ENCODE assay signal across 10 cellular contexts in genomic region chr16:17205279-17206139, GRCh38.
DNase-seq lines count a peak whose midpoint lies in the region; TF ChIP-seq lines count a peak whose summit lies in the region.
"Had no signal": no experiment of that assay in that cellular context is flagged by ENCODE, and none has a peak within 500 bp of the region (broad histone marks: within the 10 kb centered on the region; RNA-seq: fewer than 3 reads in every experiment).

No MANE protein-coding gene starts in this region.

- H3K27ac Mint-ChIP-seq in endodermal cell = peak overlapping the region; percentile 6
- H3K27ac Mint-ChIP-seq: activated B cell treated with CpG ODN at 0.5 μM for 24 hours had no signal

- H3K14ac ChIP-seq in neuronal stem cell (ENCODE audit: low read length) = no peak overlapping the region

- no peaks in the 10 kb centered on the region for H3K9me3 ChIP-seq in endodermal cell (ENCODE audit: control insufficient read depth, low read length)
- no peaks in the 10 kb centered on the region for H3K9me3 ChIP-seq in neuronal stem cell (replicated peaks in 1 of 2; ENCODE audit: control insufficient read depth in 2 of 2, insufficient read depth in 1 of 2, low read depth in 1 of 2, low read length in 2 of 2)

- no peak overlapping the region for H4K8ac ChIP-seq in neuronal stem cell (ENCODE audit: low read depth, low read length)

- no peak overlapping the region for H3K4me3 Mint-ChIP-seq in endodermal cell
- H3K4me3 Mint-ChIP-seq: activated B cell treated with CpG ODN at 0.5 μM for 24 hours had no signal

- H3K9me3 Mint-ChIP-seq in endodermal cell = no peaks in the 10 kb centered on the region
- H3K9me3 Mint-ChIP-seq: activated B cell treated with CpG ODN at 0.5 μM for 24 hours had no signal

- H3K4me3 ChIP-seq in endodermal cell (ENCODE audit: low read length) (no peak overlapping the region), neuronal stem cell (ENCODE audit: low read length in 2 of 2) (no peak overlapping the region)

- peaks cover 9% of the 10 kb centered on the region for H3K4me1 Mint-ChIP-seq in endodermal cell

- H3K27ac ChIP-seq in endodermal cell (ENCODE audit: low read depth, low read length) = peak overlapping the region; percentile 54
- H3K27ac ChIP-seq in neuronal stem cell (replicated peaks; ENCODE audit: low read length) = peak overlapping the region; percentile 14

- H3K9ac ChIP-seq in endodermal cell (ENCODE audit: extremely low read depth, low read length, poor library complexity, severe bottlenecking) (no peak overlapping the region), neuronal stem cell (ENCODE audit: low read depth, low read length, poor library complexity) (no peak overlapping the region)

- no peak overlapping the region for H2AFZ ChIP-seq in neuronal stem cell (ENCODE audit: low read length)

- H3K27me3 ChIP-seq in endodermal cell (ENCODE audit: control insufficient read depth, insufficient read depth, low read length, poor library complexity, severe bottlenecking) (no peaks in the 10 kb centered on the region), neuronal stem cell (ENCODE audit: control insufficient read depth in 3 of 3, insufficient read depth in 3 of 3, low read depth in 1 of 3, low read length in 3 of 3) (no peaks in the 10 kb centered on the region)

- H2AK5ac ChIP-seq in neuronal stem cell (ENCODE audit: low read depth, low read length) = no peak overlapping the region

- no peak overlapping the region for H3K23ac ChIP-seq in neuronal stem cell (ENCODE audit: low read depth, low read length, poor library complexity)

- 67 to 71% methylated on average over 5 to 6 of the region's 6 CpGs for WGBS in endodermal cell (ENCODE audit: insufficient coverage in 1 of 2, insufficient read length in 1 of 2), 2 experiments
- no CpG with 5 or more reads among the region's 6 CpGs for WGBS in neuronal stem cell (ENCODE audit: extremely low coverage in 2 of 2, insufficient read length in 2 of 2, insufficient replicate concordance in 1 of 2), 2 donors

- H3K18ac ChIP-seq in neuronal stem cell (ENCODE audit: low read length) = no peak overlapping the region

- H3K4me2 ChIP-seq in neuronal stem cell (ENCODE audit: insufficient read depth, low read length, poor library complexity, severe bottlenecking) = no peak overlapping the region

- no peak overlapping the region for H2BK120ac ChIP-seq in neuronal stem cell (ENCODE audit: low read depth, low read length)

- H3K79me1 ChIP-seq in neuronal stem cell (ENCODE audit: low read depth, low read length) = no peaks in the 10 kb centered on the region

- no peak overlapping the region for H2BK5ac ChIP-seq in neuronal stem cell (ENCODE audit: low read length)

- no peak for TF ChIP-seq CTCF in endodermal cell (conservative IDR thresholded peaks at IDR 0.05)

- H3K36me3 Mint-ChIP-seq in endodermal cell (ENCODE audit: low read depth) = no peaks in the 10 kb centered on the region

- H4K91ac ChIP-seq in neuronal stem cell (ENCODE audit: low read depth, low read length, poor library complexity) = no peak overlapping the region

- H2BK12ac ChIP-seq in neuronal stem cell (ENCODE audit: low read length) = no peak overlapping the region

- H3K27me3 Mint-ChIP-seq in endodermal cell (ENCODE audit: insufficient read depth) = no peaks in the 10 kb centered on the region
- H3K27me3 Mint-ChIP-seq: activated B cell treated with CpG ODN at 0.5 μM for 24 hours had no signal

- no peaks in the 10 kb centered on the region for H3K36me3 ChIP-seq in endodermal cell (ENCODE audit: control insufficient read depth, insufficient read depth, low read length)
- no peaks in the 10 kb centered on the region for H3K36me3 ChIP-seq in neuronal stem cell (replicated peaks in 1 of 2; ENCODE audit: control insufficient read depth in 2 of 2, insufficient read depth in 2 of 2, low read length in 2 of 2)

- DNase-seq in DMS79 (lab: John Stamatoyannopoulos, UW) (peak; percentile 71), M059J (ENCODE audit: low read depth) (peak; percentile 63), endodermal cell (peak; percentile 71), neuronal stem cell (ENCODE audit: low spot score) (no peak), AML-193 (lab: John Stamatoyannopoulos, UW) (no peak), NOMO-1 treated with dmso at 0.1 percent for 144 hours (lab: John Stamatoyannopoulos, UW; ENCODE audit: unreplicated experiment) (no peak), NAMALWA (ENCODE audit: low spot score) (no peak)
- DNase-seq: activated B cell treated with CpG ODN at 0.5 μM for 24 hours, NCI-H1436, small intestine had no signal

- H3K4me1 ChIP-seq in endodermal cell (ENCODE audit: control insufficient read depth, insufficient read depth, low read length) (no peaks in the 10 kb centered on the region), neuronal stem cell (ENCODE audit: control insufficient read depth in 2 of 2, insufficient read depth in 1 of 2, low read depth in 1 of 2, low read length in 2 of 2) (peaks cover 16 to 17% of the 10 kb centered on the region in 2 donors)

- H3K4ac ChIP-seq in neuronal stem cell (ENCODE audit: low read length) = no peak overlapping the region

- H2BK15ac ChIP-seq in neuronal stem cell (ENCODE audit: low read length) = no peak overlapping the region

Comparison
In these comparisons a context has a peak if more than half of its experiments do, and no peak if none do; other contexts are left out.
1. DNase-seq: peak in DMS79 (single experiment), M059J (single experiment) and endodermal cell (single experiment); none in neuronal stem cell (single experiment), AML-193 (0 of 2), NOMO-1 treated with dmso at 0.1 percent for 144 hours (single experiment) and NAMALWA (single experiment).